In the genomic region with DNA sequence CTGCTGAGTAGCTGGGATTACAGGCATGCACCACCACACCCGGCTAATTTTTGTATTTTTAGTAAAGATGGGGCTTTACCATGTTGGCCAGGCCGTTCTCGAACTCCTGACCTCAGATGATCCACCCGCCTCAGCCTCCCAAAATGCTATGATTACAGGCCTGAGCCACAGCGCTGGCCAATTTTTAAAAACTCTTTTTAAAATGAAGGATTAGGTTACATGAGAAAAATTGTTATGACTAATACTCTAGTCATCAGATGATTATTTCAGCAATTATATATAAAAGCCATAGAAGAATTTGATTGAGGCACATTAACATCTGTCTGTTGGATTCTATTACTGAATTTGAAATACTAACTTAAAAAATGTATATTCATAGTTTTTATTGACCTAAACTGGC, we compare ENCODE assay signal across 18 cellular contexts.
A peak's percentile ranks its signal among the peaks of the same experiment; 100 is the strongest.
DNase-seq lines count a peak whose midpoint lies in the region; ATAC-seq and TF ChIP-seq lines count a peak whose summit lies in the region.
"Had no signal": no experiment of that assay in that cellular context is flagged by ENCODE, and none has a peak within 500 bp of the region (broad histone marks: within the 10 kb centered on the region; RNA-seq: fewer than 3 reads in every experiment).

No MANE protein-coding gene starts in this region.

- no peaks in the 10 kb centered on the region for H3K27me3 ChIP-seq in SK-N-SH (ENCODE audit: insufficient read depth)
- H3K27me3 ChIP-seq in fibroblast of lung (ENCODE audit: control insufficient read depth, insufficient read depth, low read length) = no peaks in the 10 kb centered on the region
- no peaks in the 10 kb centered on the region for H3K27me3 ChIP-seq in neuronal stem cell (ENCODE audit: control insufficient read depth in 3 of 3, insufficient read depth in 3 of 3, low read depth in 1 of 3, low read length in 3 of 3)
- H3K27me3 ChIP-seq: hepatocyte had no signal

- H3K36me3 ChIP-seq in SK-N-SH (replicated peaks in 1 of 2; ENCODE audit: control insufficient read depth in 1 of 2, insufficient read depth in 2 of 2, low read length in 1 of 2) (peaks cover 0 to 3% of the 10 kb centered on the region in 2 experiments), fibroblast of lung (ENCODE audit: control insufficient read depth, insufficient read depth, low read length) (no peaks in the 10 kb centered on the region), neuronal stem cell (replicated peaks in 1 of 2; ENCODE audit: control insufficient read depth in 2 of 2, insufficient read depth in 2 of 2, low read length in 2 of 2) (no peaks in the 10 kb centered on the region)
- H3K36me3 ChIP-seq: thoracic aorta had no signal

- no peaks in the 10 kb centered on the region for H3K79me1 ChIP-seq in neuronal stem cell (ENCODE audit: low read depth, low read length)

- no peak overlapping the region for H3K9ac ChIP-seq in SK-N-SH
- H3K9ac ChIP-seq in fibroblast of lung (ENCODE audit: insufficient read depth, low read length) = no peak overlapping the region
- no peak overlapping the region for H3K9ac ChIP-seq in neuronal stem cell (ENCODE audit: low read depth, low read length, poor library complexity)

- H3K4me2 ChIP-seq in SK-N-SH (no peak overlapping the region), fibroblast of lung (ENCODE audit: extremely low read depth, insufficient read depth, low read length) (no peak overlapping the region), neuronal stem cell (ENCODE audit: insufficient read depth, low read length, poor library complexity, severe bottlenecking) (no peak overlapping the region)
- H3K4me2 ChIP-seq: hepatocyte had no signal

- no peak overlapping the region for H2AK5ac ChIP-seq in neuronal stem cell (ENCODE audit: low read depth, low read length)

- no peak overlapping the region for H3K23ac ChIP-seq in neuronal stem cell (ENCODE audit: low read depth, low read length, poor library complexity)

- H3K18ac ChIP-seq in neuronal stem cell (ENCODE audit: low read length) = no peak overlapping the region

- no peak overlapping the region for H2BK12ac ChIP-seq in neuronal stem cell (ENCODE audit: low read length)

- H2BK120ac ChIP-seq in neuronal stem cell (ENCODE audit: low read depth, low read length) = no peak overlapping the region

- H3K4me3 ChIP-seq in SK-N-SH (ENCODE audit: low read depth in 2 of 2, low read length in 1 of 2) = no peak overlapping the region
- H3K4me3 ChIP-seq in fibroblast of lung (replicated peaks in 1 of 4; ENCODE audit: control extremely low read depth in 1 of 4, insufficient read depth in 1 of 4, low read depth in 3 of 4, low read length in 4 of 4) = no peak overlapping the region
- H3K4me3 ChIP-seq in neuronal stem cell (ENCODE audit: low read length in 2 of 2) = no peak overlapping the region
- H3K4me3 ChIP-seq: hepatocyte, skin epidermis, thoracic aorta had no signal

- no peaks in the 10 kb centered on the region for H3K4me1 ChIP-seq in SK-N-SH (ENCODE audit: control insufficient read depth in 1 of 2, insufficient read depth in 2 of 2, low read depth in 1 of 2, low read length in 1 of 2)
- peaks cover 2% of the 10 kb centered on the region for H3K4me1 ChIP-seq in fibroblast of lung (ENCODE audit: control insufficient read depth, extremely low read depth, insufficient read depth, low read length)
- no peaks in the 10 kb centered on the region for H3K4me1 ChIP-seq in neuronal stem cell (ENCODE audit: control insufficient read depth in 2 of 2, insufficient read depth in 1 of 2, low read depth in 1 of 2, low read length in 2 of 2)

- CTCF ChIA-PET in SK-N-SH (lab: Yijun Ruan, JAX) = no interaction called here

- no peak for TF ChIP-seq CTCF in SK-N-SH (IDR thresholded peaks at IDR 0.05)
- no peak for TF ChIP-seq CTCF in fibroblast of lung (conservative IDR thresholded peaks at IDR 0.05 in 1 of 2, IDR thresholded peaks at IDR 0.05 in 1 of 2; ENCODE audit: low read depth in 1 of 2, low read length in 2 of 2)

- TF ChIP-seq RAD21 in SK-N-SH (IDR thresholded peaks at IDR 0.05; ENCODE audit: low read length) = no peak

- H3F3A ChIP-seq in SK-N-SH (replicated peaks; ENCODE audit: insufficient read depth) = peaks cover 17% of the 10 kb centered on the region

- no peak overlapping the region for H2BK15ac ChIP-seq in neuronal stem cell (ENCODE audit: low read length)

- H3K27ac ChIP-seq in SK-N-SH (ENCODE audit: low read depth in 2 of 2, low read length in 1 of 2) (peak overlapping the region in 1 of 2 experiments; percentile 55; a peak in 2 of 4 replicates), fibroblast of lung (ENCODE audit: insufficient read depth, low read length) (no peak overlapping the region), neuronal stem cell (replicated peaks; ENCODE audit: low read length) (no peak overlapping the region)
- H3K27ac ChIP-seq: C4-2B, hepatocyte, skin epidermis, thoracic aorta had no signal

- DNase-seq in HS-27A (ENCODE audit: low read depth) = peak; percentile 76
- DNase-seq in SK-N-SH = no peak
- peak; percentile 55 to 86 for DNase-seq in fibroblast of lung (ENCODE audit: low read depth in 2 of 2)
- no peak for DNase-seq in neuronal stem cell (ENCODE audit: low spot score)
- no peak for DNase-seq in activated naive CD4-positive, alpha-beta T cell treated with Interleukin-2 at 50 U/mL for 16 hours
- DNase-seq in NCI-H2196 treated with DMSO at 0.1 percent for 48 hours (lab: John Stamatoyannopoulos, UW; ENCODE audit: unreplicated experiment) = no peak
- DNase-seq: activated CD8-positive, alpha-beta memory T cell treated with anti-CD3 and anti-CD28 coated beads for 24 hours; activated naive CD8-positive, alpha-beta T cell treated with anti-CD3 and anti-CD28 coated beads, Interleukin-2, amount 50 U/mL, for 24 hours; Kasumi-1; naive thymus-derived CD8-positive, alpha-beta T cell; NK-92 treated with Interleukin-12 subunit alpha and Interleukin-12 subunit beta, amount 100 ng/mL, for 24 hours; SHP77 treated with DMSO at 0.1 percent for 48 hours; T-helper 2 cell had no signal

- H4K20me1 ChIP-seq in SK-N-SH (ENCODE audit: insufficient read depth) (no peaks in the 10 kb centered on the region), fibroblast of lung (ENCODE audit: control insufficient read depth, extremely low read depth, insufficient read depth, low read length) (no peaks in the 10 kb centered on the region)

- no peak overlapping the region for H4K91ac ChIP-seq in neuronal stem cell (ENCODE audit: low read depth, low read length, poor library complexity)

- ATAC-seq in HG03571 (IDR thresholded peaks at IDR 0.05; ENCODE audit: unreplicated experiment) = no peak
- ATAC-seq: activated naive CD8-positive, alpha-beta T cell treated with anti-CD3 and anti-CD28 coated beads, Interleukin-2, amount 50 U/mL, for 24 hours; naive thymus-derived CD8-positive, alpha-beta T cell had no signal

- POLR2A ChIA-PET in SK-N-SH (lab: Yijun Ruan, JAX) = no interaction called here

- no peak overlapping the region for H3K4ac ChIP-seq in neuronal stem cell (ENCODE audit: low read length)

- H3K14ac ChIP-seq in neuronal stem cell (ENCODE audit: low read length) = no peak overlapping the region

- H4K8ac ChIP-seq in neuronal stem cell (ENCODE audit: low read depth, low read length) = no peak overlapping the region

- H3K79me2 ChIP-seq in SK-N-SH (ENCODE audit: insufficient read depth) (no peaks in the 10 kb centered on the region), fibroblast of lung (ENCODE audit: control insufficient read depth, insufficient read depth, low read length) (no peaks in the 10 kb centered on the region)
- H3K79me2 ChIP-seq: hepatocyte had no signal

- H3K9me2 ChIP-seq in SK-N-SH = 0 out of 2 replicates have a peak, but pooled peaks cover under 1% of the 10 kb centered on the region

- 62% methylated on average over 5 of the region's 5 CpGs for WGBS in SK-N-SH (ENCODE audit: low lambda C conversion rate)
- WGBS in neuronal stem cell (ENCODE audit: extremely low coverage in 2 of 2, insufficient read length in 2 of 2, insufficient replicate concordance in 1 of 2), 2 donors = no CpG with 5 or more reads among the region's 5 CpGs

- no peak for TF ChIP-seq EP300 in SK-N-SH (IDR thresholded peaks at IDR 0.05; ENCODE audit: borderline replicate concordance in 1 of 2, low read depth in 1 of 2, low read length in 1 of 2)

- H2BK5ac ChIP-seq in neuronal stem cell (ENCODE audit: low read length) = no peak overlapping the region

- H2AFZ ChIP-seq in SK-N-SH (ENCODE audit: low read depth) (no peak overlapping the region), fibroblast of lung (ENCODE audit: low read length) (no peak overlapping the region), neuronal stem cell (ENCODE audit: low read length) (no peak overlapping the region)
- H2AFZ ChIP-seq: hepatocyte had no signal

- H3K9me3 ChIP-seq in SK-N-SH (peaks cover 14% of the 10 kb centered on the region; the same call in 1 of the 2 replicates), fibroblast of lung (ENCODE audit: control insufficient read depth, insufficient read depth, low read depth, low read length) (no peaks in the 10 kb centered on the region), neuronal stem cell (replicated peaks in 1 of 2; ENCODE audit: control insufficient read depth in 2 of 2, insufficient read depth in 1 of 2, low read depth in 1 of 2, low read length in 2 of 2) (peaks cover 0 to 5% of the 10 kb centered on the region in 2 donors)

TF ChIP-seq in SK-N-SH, 30 proteins besides CTCF, POLR2A, EP300 and RAD21 (continues in another document):
- TF ChIP-seq, protein P1, sequence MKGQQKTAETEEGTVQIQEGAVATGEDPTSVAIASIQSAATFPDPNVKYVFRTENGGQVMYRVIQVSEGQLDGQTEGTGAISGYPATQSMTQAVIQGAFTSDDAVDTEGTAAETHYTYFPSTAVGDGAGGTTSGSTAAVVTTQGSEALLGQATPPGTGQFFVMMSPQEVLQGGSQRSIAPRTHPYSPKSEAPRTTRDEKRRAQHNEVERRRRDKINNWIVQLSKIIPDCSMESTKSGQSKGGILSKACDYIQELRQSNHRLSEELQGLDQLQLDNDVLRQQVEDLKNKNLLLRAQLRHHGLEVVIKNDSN (IDR thresholded peaks at IDR 0.05; ENCODE audit: borderline replicate concordance, low read depth) = no peak
- TF ChIP-seq TEAD4 (IDR thresholded peaks at IDR 0.05; ENCODE audit: borderline replicate concordance, insufficient read depth) (0 out of 2 replicates have a peak, but pooled peaks have one; percentile 10), SIN3A (IDR thresholded peaks at IDR 0.05; ENCODE audit: borderline replicate concordance, low read depth, low read length) (no peak), MEF2A (IDR thresholded peaks at IDR 0.05; ENCODE audit: borderline replicate concordance, low read depth) (no peak), FOXM1 (IDR thresholded peaks at IDR 0.05; ENCODE audit: low read depth) (no peak)
- TF ChIP-seq, protein P2, sequence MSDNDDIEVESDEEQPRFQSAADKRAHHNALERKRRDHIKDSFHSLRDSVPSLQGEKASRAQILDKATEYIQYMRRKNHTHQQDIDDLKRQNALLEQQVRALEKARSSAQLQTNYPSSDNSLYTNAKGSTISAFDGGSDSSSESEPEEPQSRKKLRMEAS (IDR thresholded peaks at IDR 0.05; ENCODE audit: low read depth) = no peak

Comparison
In these comparisons a context has a peak if more than half of its experiments do, and no peak if none do; other contexts are left out.
1. DNase-seq: peak in HS-27A (single experiment) and fibroblast of lung (2 of 2); none in SK-N-SH (single experiment), neuronal stem cell (single experiment), activated naive CD4-positive, alpha-beta T cell treated with Interleukin-2 at 50 U/mL for 16 hours (single experiment) and NCI-H2196 treated with DMSO at 0.1 percent for 48 hours (single experiment).